ENCODE assay signal across 15 cellular contexts in genomic region chr3:62835594-62836236, GRCh38. TPM values are rescaled to one million over a fixed set of nuclear protein-coding genes. Genes with fewer than 3 reads are reported as not detected.
DNase-seq lines count a peak whose midpoint lies in the region; ATAC-seq, FAIRE-seq and TF ChIP-seq lines count a peak whose summit lies in the region.
"Had no signal": no experiment of that assay in that cellular context is flagged by ENCODE, and none has a peak within 500 bp of the region (broad histone marks: within the 10 kb centered on the region; RNA-seq: fewer than 3 reads in every experiment).

No MANE protein-coding gene starts in this region.

- POLR2A ChIA-PET in HepG2 (lab: Yijun Ruan, JAX): no interaction called here

- FAIRE-seq in HepG2 (lab: Jason Lieb, UNC): no peak

- no peaks in the 10 kb centered on the region for H3K36me3 ChIP-seq in HepG2 (replicated peaks in 1 of 2; ENCODE audit: control insufficient read depth in 1 of 2, insufficient read depth in 2 of 2, low read length in 2 of 2)
- H3K36me3 ChIP-seq: left ventricle myocardium inferior had no signal

- no peak overlapping the region for H3K14ac ChIP-seq in H9 (ENCODE audit: insufficient read depth, low read length)

- H4K5ac ChIP-seq in H9 (ENCODE audit: insufficient read length, low read depth, low read length): no peak overlapping the region

- TF ChIP-seq CTCF in HepG2 (CRISPR knock-in tag; IDR thresholded peaks at IDR 0.05) (no peak), H9 (conservative IDR thresholded peaks at IDR 0.05) (no peak)

- intact Hi-C loops in HepG2 (cut with micrococcal nuclease; ENCODE audit: unreplicated experiment): no loop called here
- intact Hi-C loops in activated T-helper 1 cell treated with anti-CD3 and anti-CD28 coated beads, Interleukin-12 subunit alpha, Interleukin-12 subunit beta, Interleukin-2, Interleukin-4 antibody, amounts not matched to agents 30 ng/mL and 10 ng/mL and 1 ng/mL, durations not matched to agents 14 hours and 24 hours and 36 hours (cut with micrococcal nuclease): no loop called here

- no peak for DNase-seq in HepG2 (ENCODE audit: low spot score)
- DNase-seq in EL: no peak
- DNase-seq in NCI-H524 (lab: John Stamatoyannopoulos, UW): no peak
- no peak for DNase-seq in H9
- no peak for DNase-seq in activated T-helper 1 cell treated with anti-CD3 and anti-CD28 coated beads, Interleukin-12 subunit alpha, Interleukin-12 subunit beta, Interleukin-2, Interleukin-4 antibody, amounts not matched to agents 30 ng/mL and 10 ng/mL and 1 ng/mL, durations not matched to agents 14 hours and 24 hours and 36 hours (ENCODE audit: low spot score)
- DNase-seq: activated naive CD4-positive, alpha-beta T cell treated with anti-CD3 and anti-CD28 coated beads, Interleukin-2, amount 50 U/mL, for 16 hours; CD4-positive, alpha-beta memory T cell; dermis blood vessel endothelial cell; glutamatergic neuron; left ventricle myocardium inferior; NCI-H524 treated with DMSO at 0.1 percent for 48 hours; stimulated activated CD4-positive, alpha-beta T cell treated with anti-CD3 and anti-CD28 coated beads, Interleukin-2, amount 100 ng/mL, for 24 hours had no signal

- no peak overlapping the region for H3K9ac ChIP-seq in HepG2 (ENCODE audit: insufficient read depth, low read depth, low read length)
- no peak overlapping the region for H3K9ac ChIP-seq in H9 (ENCODE audit: extremely low read depth, insufficient read length, low read length)

- H3K18ac ChIP-seq in H9 (ENCODE audit: insufficient read length, low read depth, low read length): no peak overlapping the region

- H3T11ph ChIP-seq in H9 (ENCODE audit: low read length): no peak overlapping the region

- 0% methylated on average over 3 of the region's 3 CpGs for WGBS in HepG2 (ENCODE audit: low lambda C conversion rate)
- WGBS in H9 (ENCODE audit: extremely low coverage, insufficient read length, low lambda C conversion rate): no CpG with 5 or more reads among the region's 3 CpGs

- no peak overlapping the region for H3K27ac ChIP-seq in HepG2 (ENCODE audit: extremely low read length, insufficient read depth, low read length)
- H3K27ac ChIP-seq in H9 (ENCODE audit: insufficient read length, low read depth, low read length): no peak overlapping the region
- H3K27ac ChIP-seq: left ventricle myocardium inferior had no signal

- H3K23me2 ChIP-seq in H9 (ENCODE audit: insufficient read length, low read depth, low read length, poor library complexity, severe bottlenecking): no peaks in the 10 kb centered on the region

- H3K27me3 ChIP-seq in HepG2 (ENCODE audit: control insufficient read depth in 1 of 2, insufficient read depth in 2 of 2, low read length in 2 of 2) (no peaks in the 10 kb centered on the region), H9 (ENCODE audit: insufficient read depth, low read length) (no peaks in the 10 kb centered on the region)

- H3K4me1 ChIP-seq in HepG2 (ENCODE audit: insufficient read depth, low read length) (no peaks in the 10 kb centered on the region), H9 (ENCODE audit: insufficient read depth, low read length) (no peaks in the 10 kb centered on the region)

- H3K79me1 ChIP-seq in H9 (ENCODE audit: insufficient read depth, low read depth, low read length, poor library complexity, severe bottlenecking): no peaks in the 10 kb centered on the region

- no peak overlapping the region for H2BK15ac ChIP-seq in H9 (ENCODE audit: low read depth, low read length)

- TF ChIP-seq EP300 in HepG2 (IDR thresholded peaks at IDR 0.05; ENCODE audit: low read depth in 2 of 2, low read length in 2 of 2) (no peak), HepG2 (CRISPR knock-in tag; IDR thresholded peaks at IDR 0.05; ENCODE audit: borderline replicate concordance) (no peak)

- H3K4me3 ChIP-seq in HepG2 (replicated peaks in 1 of 3; ENCODE audit: insufficient read depth in 1 of 3, low read depth in 2 of 3, low read length in 3 of 3): no peak overlapping the region
- H3K4me3 ChIP-seq: left ventricle myocardium inferior had no signal

- H3K4me3 Mint-ChIP-seq in H9: no peak overlapping the region
- no peak overlapping the region for H3K4me3 Mint-ChIP-seq in activated T-helper 1 cell treated with anti-CD3 and anti-CD28 coated beads, Interleukin-12 subunit alpha, Interleukin-12 subunit beta, Interleukin-2, Interleukin-4 antibody, amounts not matched to agents 30 ng/mL and 10 ng/mL and 1 ng/mL, durations not matched to agents 14 hours and 24 hours and 36 hours
- H3K4me3 Mint-ChIP-seq: CD4-positive, alpha-beta memory T cell had no signal

- H3K9me3 ChIP-seq in HepG2 (ENCODE audit: low read length) (no peaks in the 10 kb centered on the region), H9 (ENCODE audit: control insufficient read depth, low read depth, low read length) (no peaks in the 10 kb centered on the region)
- H3K9me3 ChIP-seq: left ventricle myocardium inferior had no signal

- no peak overlapping the region for H3K4ac ChIP-seq in H9 (ENCODE audit: low read depth, low read length)

- in situ Hi-C loops in HepG2 (cut with HindIII; ENCODE audit: extremely low pct_ligation_motif_present, low pct_unique_long_range_greater_than_20kb): no loop called here

- no peaks in the 10 kb centered on the region for H3K36me3 Mint-ChIP-seq in H9 (ENCODE audit: insufficient read depth in 1 of 3, low read depth in 3 of 3)
- no peaks in the 10 kb centered on the region for H3K36me3 Mint-ChIP-seq in activated T-helper 1 cell treated with anti-CD3 and anti-CD28 coated beads, Interleukin-12 subunit alpha, Interleukin-12 subunit beta, Interleukin-2, Interleukin-4 antibody, amounts not matched to agents 30 ng/mL and 10 ng/mL and 1 ng/mL, durations not matched to agents 14 hours and 24 hours and 36 hours (ENCODE audit: low read depth)
- H3K36me3 Mint-ChIP-seq: CD4-positive, alpha-beta memory T cell had no signal

- no peak overlapping the region for H4K8ac ChIP-seq in H9 (replicated peaks; ENCODE audit: insufficient read length, low read depth, low read length)

- H3K23ac ChIP-seq in H9 (ENCODE audit: insufficient read length, low read depth, low read length): no peak overlapping the region

- H2BK5ac ChIP-seq in H9 (ENCODE audit: insufficient read length, low read length): no peak overlapping the region

- H4K20me1 ChIP-seq in HepG2 (ENCODE audit: insufficient read depth, low read length) (no peaks in the 10 kb centered on the region), H9 (ENCODE audit: control insufficient read depth, insufficient read depth, insufficient read length) (no peaks in the 10 kb centered on the region)

- H3K4me1 Mint-ChIP-seq in H9: no peaks in the 10 kb centered on the region
- no peaks in the 10 kb centered on the region for H3K4me1 Mint-ChIP-seq in activated T-helper 1 cell treated with anti-CD3 and anti-CD28 coated beads, Interleukin-12 subunit alpha, Interleukin-12 subunit beta, Interleukin-2, Interleukin-4 antibody, amounts not matched to agents 30 ng/mL and 10 ng/mL and 1 ng/mL, durations not matched to agents 14 hours and 24 hours and 36 hours (ENCODE audit: low read depth)

- no peak for TF ChIP-seq RAD21 in HepG2 (CRISPR knock-in tag; IDR thresholded peaks at IDR 0.05)

- no peak overlapping the region for H4K91ac ChIP-seq in H9 (ENCODE audit: insufficient read length, low read depth, low read length)

- H2BK12ac ChIP-seq in H9 (ENCODE audit: insufficient read length, low read depth, low read length): no peak overlapping the region

- ATAC-seq in GM18873 (IDR thresholded peaks at IDR 0.05; ENCODE audit: low FRiP score, unreplicated experiment) (peak; percentile 57), GM21619 (IDR thresholded peaks at IDR 0.05; ENCODE audit: unreplicated experiment) (peak; percentile 63), HG03354 (IDR thresholded peaks at IDR 0.05; ENCODE audit: poor library complexity, severe bottlenecking, unreplicated experiment) (peak; percentile 78), HepG2 (no peak)

- no peak overlapping the region for H3K27ac Mint-ChIP-seq in H9
- H3K27ac Mint-ChIP-seq in activated T-helper 1 cell treated with anti-CD3 and anti-CD28 coated beads, Interleukin-12 subunit alpha, Interleukin-12 subunit beta, Interleukin-2, Interleukin-4 antibody, amounts not matched to agents 30 ng/mL and 10 ng/mL and 1 ng/mL, durations not matched to agents 14 hours and 24 hours and 36 hours: no peak overlapping the region

- no peak overlapping the region for H2BK120ac ChIP-seq in H9 (ENCODE audit: low read depth, low read length, poor library complexity, severe bottlenecking)

- no peak overlapping the region for H2AK5ac ChIP-seq in H9 (ENCODE audit: insufficient read length, low read length)

- no peak overlapping the region for H3K56ac ChIP-seq in H9 (ENCODE audit: insufficient read length, low read depth, low read length)

- no peak for TF ChIP-seq POLR2A in HepG2 (IDR thresholded peaks at IDR 0.05; ENCODE audit: insufficient read depth in 1 of 2, low read depth in 2 of 2, low read length in 2 of 2)

- CTCF ChIA-PET in HepG2 (lab: Yijun Ruan, JAX; ENCODE audit: low intra/inter-chr PET ratio, low total read pairs): no interaction called here

- H3K4me2 ChIP-seq in HepG2 (ENCODE audit: low read depth, low read length): no peak overlapping the region
- H3K4me2 ChIP-seq in H9 (ENCODE audit: insufficient read depth, insufficient read length, low read length): no peak overlapping the region

- H3K79me2 ChIP-seq in HepG2 (ENCODE audit: insufficient read depth, low read length): no peaks in the 10 kb centered on the region
- H3K79me2 ChIP-seq in H9 (ENCODE audit: insufficient read depth, low read length): no peaks in the 10 kb centered on the region

- H2AFZ ChIP-seq in HepG2 (ENCODE audit: low read length) (no peak overlapping the region), H9 (ENCODE audit: low read length) (no peak overlapping the region)

- no peaks in the 10 kb centered on the region for H3K27me3 Mint-ChIP-seq in H9 (ENCODE audit: low read depth)
- H3K27me3 Mint-ChIP-seq in activated T-helper 1 cell treated with anti-CD3 and anti-CD28 coated beads, Interleukin-12 subunit alpha, Interleukin-12 subunit beta, Interleukin-2, Interleukin-4 antibody, amounts not matched to agents 30 ng/mL and 10 ng/mL and 1 ng/mL, durations not matched to agents 14 hours and 24 hours and 36 hours (ENCODE audit: insufficient read depth): no peaks in the 10 kb centered on the region

- H2BK20ac ChIP-seq in H9 (ENCODE audit: low read depth, low read length, poor library complexity, severe bottlenecking): no peak overlapping the region

- BruUV-seq in HepG2 (replicated peaks; lab: Mats Ljungman, UMichigan): no TSS peak

- no peaks in the 10 kb centered on the region for H3K9me3 Mint-ChIP-seq in H9
- H3K9me3 Mint-ChIP-seq in activated T-helper 1 cell treated with anti-CD3 and anti-CD28 coated beads, Interleukin-12 subunit alpha, Interleukin-12 subunit beta, Interleukin-2, Interleukin-4 antibody, amounts not matched to agents 30 ng/mL and 10 ng/mL and 1 ng/mL, durations not matched to agents 14 hours and 24 hours and 36 hours: no peaks in the 10 kb centered on the region

RNA-seq across cellular contexts. Expression of gene CADPS, which starts 39.5 kb away (rescaled TPM):
- total RNA-seq in HepG2 (2016; rRNA removed; fragmentation: Illumina TruSeq; extraction: Trizol): not detected in 2 replicates
- total RNA-seq in HepG2 (2016; cell fraction: cytosol; rRNA removed; fragmentation: Illumina TruSeq; extraction: Trizol; ENCODE audit: low read depth): not detected in 2 replicates
- not detected in 2 replicates for total RNA-seq in HepG2 (2016; cell fraction: insoluble cytoplasmic fraction; rRNA removed; fragmentation: Illumina TruSeq; extraction: Trizol)
- not detected in 2 replicates for total RNA-seq in HepG2 (2016; cell fraction: membrane; rRNA removed; fragmentation: Illumina TruSeq; extraction: Trizol)
- total RNA-seq in HepG2 (2016; cell fraction: nucleus; rRNA removed; fragmentation: Illumina TruSeq; extraction: Trizol): not detected in 2 replicates
- not detected in 2 replicates for polyA plus RNA-seq in HepG2 (2011; rRNA removed)
- polyA plus RNA-seq in HepG2 (2011; cell fraction: cytosol; rRNA removed): not detected in 2 replicates
- not detected in 2 replicates for polyA plus RNA-seq in HepG2 (2011; cell fraction: nucleus; rRNA removed)
- polyA plus RNA-seq in HepG2 (2012): not detected in 2 replicates
- polyA plus RNA-seq in HepG2 (2016; cell fraction: cytosol; fragmentation: Illumina TruSeq; extraction: Trizol; ENCODE audit: low read depth): not detected in 2 replicates
- not detected in 2 replicates for polyA plus RNA-seq in HepG2 (2016; cell fraction: insoluble cytoplasmic fraction; fragmentation: Illumina TruSeq; extraction: Trizol; ENCODE audit: low read depth)
- not detected in 2 replicates for polyA plus RNA-seq in HepG2 (2016; cell fraction: membrane; fragmentation: Illumina TruSeq; extraction: Trizol; ENCODE audit: low read depth)
- polyA plus RNA-seq in HepG2 (2016; cell fraction: nucleus; fragmentation: Illumina TruSeq; extraction: Trizol; ENCODE audit: insufficient read depth, low read depth): not detected in 2 replicates
- polyA minus RNA-seq in HepG2 (2011; rRNA and poly(A)+ RNA removed; ENCODE audit: low replicate concordance): not detected in 2 replicates
- polyA minus RNA-seq in HepG2 (2011; cell fraction: cytosol; rRNA and poly(A)+ RNA removed): not detected in 2 replicates
- not detected in 2 replicates for polyA minus RNA-seq in HepG2 (2011; cell fraction: nucleus; rRNA and poly(A)+ RNA removed)
- total RNA-seq in H9 (2021): 5.4 and 6.6 TPM in 2 replicates
- not detected in 2 replicates for total RNA-seq in activated T-helper 1 cell treated with anti-CD3 and anti-CD28 coated beads, Interleukin-12 subunit alpha, Interleukin-12 subunit beta, Interleukin-2, Interleukin-4 antibody, amounts not matched to agents 30 ng/mL and 10 ng/mL and 1 ng/mL, durations not matched to agents 14 hours and 24 hours and 36 hours
- total RNA-seq: CD4-positive, alpha-beta memory T cell; dermis blood vessel endothelial cell had no signal
- polyA plus RNA-seq: CD4-positive, alpha-beta memory T cell had no signal
